2 cellular contexts compared by ENCODE assay signal in genomic region chrX:112779139-112779538, GRCh38.
TF ChIP-seq lines count a peak whose summit lies in the region.

No MANE protein-coding gene starts in this region.

TF ChIP-seq in SK-N-SH, 30 proteins besides CTCF, POLR2A, EP300 and RAD21 (continued from another document):
- TF ChIP-seq USF2 (IDR thresholded peaks at IDR 0.05; ENCODE audit: borderline replicate concordance, low read depth, low read length) (no peak), RCOR1 (IDR thresholded peaks at IDR 0.05; ENCODE audit: low read length) (no peak), ELF1 (IDR thresholded peaks at IDR 0.05) (no peak), SMC3 (IDR thresholded peaks at IDR 0.05; ENCODE audit: low read depth, low read length) (no peak), CHD2 (IDR thresholded peaks at IDR 0.05; ENCODE audit: low read length, partially characterized antibody) (no peak), YY1 (IDR thresholded peaks at IDR 0.05; ENCODE audit: low read depth) (no peak)
- TF ChIP-seq, protein P1, sequence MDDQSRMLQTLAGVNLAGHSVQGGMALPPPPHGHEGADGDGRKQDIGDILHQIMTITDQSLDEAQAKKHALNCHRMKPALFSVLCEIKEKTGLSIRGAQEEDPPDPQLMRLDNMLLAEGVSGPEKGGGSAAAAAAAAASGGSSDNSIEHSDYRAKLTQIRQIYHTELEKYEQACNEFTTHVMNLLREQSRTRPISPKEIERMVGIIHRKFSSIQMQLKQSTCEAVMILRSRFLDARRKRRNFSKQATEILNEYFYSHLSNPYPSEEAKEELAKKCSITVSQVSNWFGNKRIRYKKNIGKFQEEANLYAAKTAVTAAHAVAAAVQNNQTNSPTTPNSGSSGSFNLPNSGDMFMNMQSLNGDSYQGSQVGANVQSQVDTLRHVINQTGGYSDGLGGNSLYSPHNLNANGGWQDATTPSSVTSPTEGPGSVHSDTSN (IDR thresholded peaks at IDR 0.05): no peak

TF ChIP-seq in SK-N-SH treated with all-trans-retinoic acid at 6 μM for 48 hours, 23 proteins besides CTCF, POLR2A, EP300 and RAD21 (continued from another document):
- TF ChIP-seq PATZ1 (CRISPR knock-in tag; IDR thresholded peaks at IDR 0.05; ENCODE audit: borderline replicate concordance) (no peak), ARNTL (CRISPR knock-in tag; IDR thresholded peaks at IDR 0.05; ENCODE audit: borderline replicate concordance, low read depth) (no peak), CREB5 (CRISPR knock-in tag; IDR thresholded peaks at IDR 0.05; ENCODE audit: low read depth) (no peak), OSR1 (CRISPR knock-in tag; IDR thresholded peaks at IDR 0.05) (no peak), GLIS3 (CRISPR knock-in tag; IDR thresholded peaks at IDR 0.05) (no peak)
- TF ChIP-seq, protein P2, sequence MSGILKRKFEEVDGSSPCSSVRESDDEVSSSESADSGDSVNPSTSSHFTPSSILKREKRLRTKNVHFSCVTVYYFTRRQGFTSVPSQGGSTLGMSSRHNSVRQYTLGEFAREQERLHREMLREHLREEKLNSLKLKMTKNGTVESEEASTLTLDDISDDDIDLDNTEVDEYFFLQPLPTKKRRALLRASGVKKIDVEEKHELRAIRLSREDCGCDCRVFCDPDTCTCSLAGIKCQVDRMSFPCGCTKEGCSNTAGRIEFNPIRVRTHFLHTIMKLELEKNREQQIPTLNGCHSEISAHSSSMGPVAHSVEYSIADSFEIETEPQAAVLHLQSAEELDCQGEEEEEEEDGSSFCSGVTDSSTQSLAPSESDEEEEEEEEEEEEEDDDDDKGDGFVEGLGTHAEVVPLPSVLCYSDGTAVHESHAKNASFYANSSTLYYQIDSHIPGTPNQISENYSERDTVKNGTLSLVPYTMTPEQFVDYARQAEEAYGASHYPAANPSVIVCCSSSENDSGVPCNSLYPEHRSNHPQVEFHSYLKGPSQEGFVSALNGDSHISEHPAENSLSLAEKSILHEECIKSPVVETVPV (CRISPR knock-in tag; IDR thresholded peaks at IDR 0.05): no peak
- TF ChIP-seq, protein P3, sequence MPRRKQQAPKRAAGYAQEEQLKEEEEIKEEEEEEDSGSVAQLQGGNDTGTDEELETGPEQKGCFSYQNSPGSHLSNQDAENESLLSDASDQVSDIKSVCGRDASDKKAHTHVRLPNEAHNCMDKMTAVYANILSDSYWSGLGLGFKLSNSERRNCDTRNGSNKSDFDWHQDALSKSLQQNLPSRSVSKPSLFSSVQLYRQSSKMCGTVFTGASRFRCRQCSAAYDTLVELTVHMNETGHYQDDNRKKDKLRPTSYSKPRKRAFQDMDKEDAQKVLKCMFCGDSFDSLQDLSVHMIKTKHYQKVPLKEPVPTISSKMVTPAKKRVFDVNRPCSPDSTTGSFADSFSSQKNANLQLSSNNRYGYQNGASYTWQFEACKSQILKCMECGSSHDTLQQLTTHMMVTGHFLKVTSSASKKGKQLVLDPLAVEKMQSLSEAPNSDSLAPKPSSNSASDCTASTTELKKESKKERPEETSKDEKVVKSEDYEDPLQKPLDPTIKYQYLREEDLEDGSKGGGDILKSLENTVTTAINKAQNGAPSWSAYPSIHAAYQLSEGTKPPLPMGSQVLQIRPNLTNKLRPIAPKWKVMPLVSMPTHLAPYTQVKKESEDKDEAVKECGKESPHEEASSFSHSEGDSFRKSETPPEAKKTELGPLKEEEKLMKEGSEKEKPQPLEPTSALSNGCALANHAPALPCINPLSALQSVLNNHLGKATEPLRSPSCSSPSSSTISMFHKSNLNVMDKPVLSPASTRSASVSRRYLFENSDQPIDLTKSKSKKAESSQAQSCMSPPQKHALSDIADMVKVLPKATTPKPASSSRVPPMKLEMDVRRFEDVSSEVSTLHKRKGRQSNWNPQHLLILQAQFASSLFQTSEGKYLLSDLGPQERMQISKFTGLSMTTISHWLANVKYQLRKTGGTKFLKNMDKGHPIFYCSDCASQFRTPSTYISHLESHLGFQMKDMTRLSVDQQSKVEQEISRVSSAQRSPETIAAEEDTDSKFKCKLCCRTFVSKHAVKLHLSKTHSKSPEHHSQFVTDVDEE (CRISPR knock-in tag; IDR thresholded peaks at IDR 0.05): no peak
TF ChIP-seq in SK-N-SH treated with all-trans-retinoic acid at 6 μM for 48 hours: peak in this region for 0.
